Comparison of ENCODE assay signal across 8 cellular contexts in genomic region chr3:14791343-14791945, GRCh38. TPM values are rescaled to one million over a fixed set of nuclear protein-coding genes. Genes with fewer than 3 reads are reported as not detected.
DNase-seq lines count a peak whose midpoint lies in the region; ATAC-seq, FAIRE-seq and TF ChIP-seq lines count a peak whose summit lies in the region.

No MANE protein-coding gene starts in this region.

- peaks cover 0 to 2% (median 0%) of the 10 kb centered on the region in 3 donors for H3K36me3 Mint-ChIP-seq in CD8-positive, alpha-beta memory T cell
- H3K36me3 Mint-ChIP-seq in astrocyte (ENCODE audit: low read depth, unreplicated experiment): peaks cover 1% of the 10 kb centered on the region
- H3K36me3 Mint-ChIP-seq in stimulated activated memory B cell treated with anti-CD40 and anti-IgM and Interleukin-4, amounts not matched to agents 10 μg/mL and 1 μg/mL and 100 μg/mL, for 72 hours: no peaks in the 10 kb centered on the region

- H3K27ac Mint-ChIP-seq in CD8-positive, alpha-beta memory T cell: no peak overlapping the region
- H3K27ac Mint-ChIP-seq in astrocyte (ENCODE audit: unreplicated experiment): no peak overlapping the region
- H3K27ac Mint-ChIP-seq in stimulated activated memory B cell treated with anti-CD40 and anti-IgM and Interleukin-4, amounts not matched to agents 10 μg/mL and 1 μg/mL and 100 μg/mL, for 72 hours: no peak overlapping the region

- H3K79me2 ChIP-seq in SK-N-SH (ENCODE audit: insufficient read depth): no peaks in the 10 kb centered on the region
- H3K79me2 ChIP-seq in astrocyte (ENCODE audit: insufficient read depth, low read length): no peaks in the 10 kb centered on the region

- no peaks in the 10 kb centered on the region for H3F3A ChIP-seq in SK-N-SH (replicated peaks; ENCODE audit: insufficient read depth)

- no peaks in the 10 kb centered on the region for H3K9me3 Mint-ChIP-seq in CD8-positive, alpha-beta memory T cell
- H3K9me3 Mint-ChIP-seq in astrocyte (ENCODE audit: unreplicated experiment): no peaks in the 10 kb centered on the region
- no peaks in the 10 kb centered on the region for H3K9me3 Mint-ChIP-seq in stimulated activated memory B cell treated with anti-CD40 and anti-IgM and Interleukin-4, amounts not matched to agents 10 μg/mL and 1 μg/mL and 100 μg/mL, for 72 hours

- H3K9ac ChIP-seq in SK-N-SH: no peak overlapping the region
- H3K9ac ChIP-seq in astrocyte (ENCODE audit: low read length): no peak overlapping the region

- no peaks in the 10 kb centered on the region for H3K4me1 Mint-ChIP-seq in CD8-positive, alpha-beta memory T cell
- peaks cover 2% of the 10 kb centered on the region for H3K4me1 Mint-ChIP-seq in astrocyte (ENCODE audit: low read depth, unreplicated experiment)
- H3K4me1 Mint-ChIP-seq in stimulated activated memory B cell treated with anti-CD40 and anti-IgM and Interleukin-4, amounts not matched to agents 10 μg/mL and 1 μg/mL and 100 μg/mL, for 72 hours: no peaks in the 10 kb centered on the region

- H3K4me3 ChIP-seq in CD8-positive, alpha-beta memory T cell (ENCODE audit: low read length): no peak overlapping the region
- H3K4me3 ChIP-seq in SK-N-SH (ENCODE audit: low read depth in 2 of 2, low read length in 1 of 2) (no peak overlapping the region), astrocyte (ENCODE audit: insufficient read depth, low read depth, low read length) (no peak overlapping the region)

- FAIRE-seq in HTR-8/SVneo (lab: Jason Lieb, UNC) (no peak), astrocyte (lab: Jason Lieb, UNC) (no peak)

- H3K27ac ChIP-seq in CD8-positive, alpha-beta memory T cell (ENCODE audit: low read depth, low read length): no peak overlapping the region
- no peak overlapping the region for H3K27ac ChIP-seq in SK-N-SH (ENCODE audit: low read depth in 2 of 2, low read length in 1 of 2)
- no peak overlapping the region for H3K27ac ChIP-seq in astrocyte (ENCODE audit: low read depth, low read length)

- WGBS in SK-N-SH (ENCODE audit: low lambda C conversion rate): 37% methylated on average over 15 of the region's 15 CpGs

- no peak overlapping the region for H3K4me3 Mint-ChIP-seq in CD8-positive, alpha-beta memory T cell
- no peak overlapping the region for H3K4me3 Mint-ChIP-seq in astrocyte (ENCODE audit: unreplicated experiment)
- H3K4me3 Mint-ChIP-seq in stimulated activated memory B cell treated with anti-CD40 and anti-IgM and Interleukin-4, amounts not matched to agents 10 μg/mL and 1 μg/mL and 100 μg/mL, for 72 hours: no peak overlapping the region

- H3K9me3 ChIP-seq in CD8-positive, alpha-beta memory T cell (ENCODE audit: low read length): no peaks in the 10 kb centered on the region
- H3K9me3 ChIP-seq in SK-N-SH (no peaks in the 10 kb centered on the region), astrocyte (ENCODE audit: insufficient read depth, low read depth, low read length) (no peaks in the 10 kb centered on the region)

- no peaks in the 10 kb centered on the region for H4K20me1 ChIP-seq in SK-N-SH (ENCODE audit: insufficient read depth)
- no peaks in the 10 kb centered on the region for H4K20me1 ChIP-seq in astrocyte (ENCODE audit: insufficient read depth, low read length)

- no peaks in the 10 kb centered on the region for H3K9me2 ChIP-seq in SK-N-SH

- TF ChIP-seq RAD21 in SK-N-SH (IDR thresholded peaks at IDR 0.05; ENCODE audit: low read length): peak; percentile 88

- no peak for ATAC-seq in HG03280 (IDR thresholded peaks at IDR 0.05; ENCODE audit: unreplicated experiment)
- no peak for ATAC-seq in stimulated activated memory B cell treated with anti-CD40 and anti-IgM and Interleukin-4, amounts not matched to agents 10 μg/mL and 1 μg/mL and 100 μg/mL, for 72 hours

- H3K36me3 ChIP-seq in CD8-positive, alpha-beta memory T cell (ENCODE audit: insufficient read depth, low read length): no peaks in the 10 kb centered on the region
- H3K36me3 ChIP-seq in SK-N-SH (replicated peaks in 1 of 2; ENCODE audit: control insufficient read depth in 1 of 2, insufficient read depth in 2 of 2, low read length in 1 of 2) (no peaks in the 10 kb centered on the region), astrocyte (ENCODE audit: insufficient read depth, low read length) (no peaks in the 10 kb centered on the region)

- DNase-seq in CD8-positive, alpha-beta memory T cell: peak in 3 of 5 donors; percentile 16 to 60 (median 40)
- peak; percentile 59 for DNase-seq in HTR-8/SVneo (ENCODE audit: insufficient read length, low spot score)
- peak; percentile 85 for DNase-seq in SK-N-SH
- DNase-seq in astrocyte (ENCODE audit: low read depth): peak; percentile 3
- DNase-seq in iPS-NIHi7 (ENCODE audit: extremely low spot score): peak; percentile 91
- peak; percentile 47 for DNase-seq in stimulated activated CD4-positive, alpha-beta T cell treated with anti-CD3 and anti-CD28 coated beads, Interleukin-4, amount 100 ng/mL, for 24 hours

- CTCF ChIA-PET in CD8-positive, alpha-beta memory T cell (lab: Charles Lee): no interaction called here
- CTCF ChIA-PET in SK-N-SH (lab: Yijun Ruan, JAX): interaction anchor here (0.6 to 9.1 kb wide), 21 partner anchors 11 to 319 kb away, joined by 3 to 134 read pairs (median 6); no protein-coding TSS in a partner anchor

- no peaks in the 10 kb centered on the region for H3K4me1 ChIP-seq in CD8-positive, alpha-beta memory T cell (ENCODE audit: insufficient read depth, low read length)
- peaks cover 0 to 4% of the 10 kb centered on the region in 2 experiments; a peak in 1 of 4 replicates for H3K4me1 ChIP-seq in SK-N-SH (ENCODE audit: control insufficient read depth in 1 of 2, insufficient read depth in 2 of 2, low read depth in 1 of 2, low read length in 1 of 2)
- H3K4me1 ChIP-seq in astrocyte (ENCODE audit: insufficient read depth, low read length): peaks cover 8% of the 10 kb centered on the region

- TF ChIP-seq CTCF in SK-N-SH (IDR thresholded peaks at IDR 0.05): peak; percentile 60
- peak; percentile 61 for TF ChIP-seq CTCF in astrocyte (IDR thresholded peaks at IDR 0.05; ENCODE audit: insufficient read depth, low read depth, low read length)

- H2AFZ ChIP-seq in SK-N-SH (ENCODE audit: low read depth) (no peak overlapping the region), astrocyte (ENCODE audit: low read depth, low read length) (peak overlapping the region; percentile 64)

- no peaks in the 10 kb centered on the region for H3K27me3 ChIP-seq in CD8-positive, alpha-beta memory T cell (ENCODE audit: insufficient read depth, low read length, poor library complexity, severe bottlenecking)
- H3K27me3 ChIP-seq in SK-N-SH (ENCODE audit: insufficient read depth): no peaks in the 10 kb centered on the region
- peaks cover 24% of the 10 kb centered on the region for H3K27me3 ChIP-seq in astrocyte (ENCODE audit: insufficient read depth, low read length)

- POLR2A ChIA-PET in CD8-positive, alpha-beta memory T cell (lab: Charles Lee): no interaction called here
- POLR2A ChIA-PET in SK-N-SH (lab: Yijun Ruan, JAX): no interaction called here

- TF ChIP-seq EP300 in SK-N-SH (IDR thresholded peaks at IDR 0.05; ENCODE audit: borderline replicate concordance in 1 of 2, low read depth in 1 of 2, low read length in 1 of 2): no peak

- H3K27me3 Mint-ChIP-seq in CD8-positive, alpha-beta memory T cell: peaks cover 22 to 29% of the 10 kb centered on the region in 2 donors
- H3K27me3 Mint-ChIP-seq in astrocyte (ENCODE audit: low read depth, unreplicated experiment): peaks cover 45% of the 10 kb centered on the region
- peaks cover 65% of the 10 kb centered on the region for H3K27me3 Mint-ChIP-seq in stimulated activated memory B cell treated with anti-CD40 and anti-IgM and Interleukin-4, amounts not matched to agents 10 μg/mL and 1 μg/mL and 100 μg/mL, for 72 hours

- H3K4me2 ChIP-seq in SK-N-SH: no peak overlapping the region
- peak overlapping the region; percentile 39 for H3K4me2 ChIP-seq in astrocyte (ENCODE audit: low read length)

TF ChIP-seq in SK-N-SH, 30 proteins besides CTCF, POLR2A, EP300 and RAD21:
- no peak for TF ChIP-seq TEAD4 (IDR thresholded peaks at IDR 0.05; ENCODE audit: borderline replicate concordance, insufficient read depth)
- peak; percentile 77 for TF ChIP-seq SMC3 (IDR thresholded peaks at IDR 0.05; ENCODE audit: low read depth, low read length)
- 0 out of 2 replicates have a peak, but pooled peaks have one; percentile 14 for TF ChIP-seq RFX5 (IDR thresholded peaks at IDR 0.05; ENCODE audit: low read length)
- no peak for TF ChIP-seq GABPA (IDR thresholded peaks at IDR 0.05; ENCODE audit: low read depth)

RNA-seq across cellular contexts. Expression of gene FGD5, which starts 27.3 kb away (rescaled TPM):
- total RNA-seq in CD8-positive, alpha-beta memory T cell: not detected
- not detected for polyA plus RNA-seq in CD8-positive, alpha-beta memory T cell
- not detected in 2 replicates for polyA plus RNA-seq in SK-N-SH (2012; rRNA removed)
- 0.01 TPM in 1 of 2 replicates, not detected in the other for polyA plus RNA-seq in SK-N-SH (2012; cell fraction: cytosol; rRNA removed)
- polyA plus RNA-seq in SK-N-SH (2012; cell fraction: nucleus; rRNA removed): not detected in 2 replicates
- 2.0 and 2.6 TPM in 2 replicates for total RNA-seq in astrocyte

Comparison
In these comparisons a context has a peak if more than half of its experiments do, and no peak if none do; other contexts are left out.
1. DNase-seq: peak in every context shown above with its lines; median percentile 91 in iPS-NIHi7; 85 in SK-N-SH; 59 in HTR-8/SVneo; 47 in stimulated activated CD4-positive, alpha-beta T cell treated with anti-CD3 and anti-CD28 coated beads, Interleukin-4, amount 100 ng/mL, for 24 hours; 40 in CD8-positive, alpha-beta memory T cell; 3 in astrocyte.